Comparison of ENCODE assay signal across 1 cellular context in the genomic region with DNA sequence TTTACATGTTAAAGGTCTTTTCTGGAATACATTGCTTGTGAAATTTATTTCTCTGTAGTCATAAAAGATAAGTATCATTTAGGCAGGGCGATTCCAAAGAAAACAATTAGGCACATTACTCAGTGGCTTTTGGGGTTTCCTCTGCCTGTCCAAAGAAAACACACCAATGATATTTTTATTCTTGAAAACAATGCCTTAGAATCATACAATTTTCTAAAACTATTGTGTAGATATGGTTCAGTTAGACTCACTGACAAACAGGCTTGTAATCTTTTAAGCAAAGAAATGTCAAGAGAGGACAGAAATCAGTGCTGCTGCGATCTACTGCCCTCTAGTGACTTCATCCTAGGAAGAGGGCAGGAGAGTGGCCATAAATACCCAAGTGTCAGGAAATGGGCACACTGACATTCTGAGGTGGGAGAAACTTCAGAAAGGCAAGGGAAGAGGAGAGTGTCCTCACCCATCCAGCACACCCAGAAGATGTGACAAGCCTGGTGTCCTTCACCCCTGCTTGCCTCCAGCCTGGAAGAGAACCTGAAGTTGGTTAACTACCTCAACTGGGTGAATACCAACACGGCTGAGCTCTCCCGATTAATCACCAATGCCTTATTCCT.
TF ChIP-seq lines count a peak whose summit lies in the region.

No MANE protein-coding gene starts in this region.

TF ChIP-seq in GM23338, 12 proteins besides CTCF, POLR2A, EP300 and RAD21 (continued from another document):
- TF ChIP-seq, protein P1, sequence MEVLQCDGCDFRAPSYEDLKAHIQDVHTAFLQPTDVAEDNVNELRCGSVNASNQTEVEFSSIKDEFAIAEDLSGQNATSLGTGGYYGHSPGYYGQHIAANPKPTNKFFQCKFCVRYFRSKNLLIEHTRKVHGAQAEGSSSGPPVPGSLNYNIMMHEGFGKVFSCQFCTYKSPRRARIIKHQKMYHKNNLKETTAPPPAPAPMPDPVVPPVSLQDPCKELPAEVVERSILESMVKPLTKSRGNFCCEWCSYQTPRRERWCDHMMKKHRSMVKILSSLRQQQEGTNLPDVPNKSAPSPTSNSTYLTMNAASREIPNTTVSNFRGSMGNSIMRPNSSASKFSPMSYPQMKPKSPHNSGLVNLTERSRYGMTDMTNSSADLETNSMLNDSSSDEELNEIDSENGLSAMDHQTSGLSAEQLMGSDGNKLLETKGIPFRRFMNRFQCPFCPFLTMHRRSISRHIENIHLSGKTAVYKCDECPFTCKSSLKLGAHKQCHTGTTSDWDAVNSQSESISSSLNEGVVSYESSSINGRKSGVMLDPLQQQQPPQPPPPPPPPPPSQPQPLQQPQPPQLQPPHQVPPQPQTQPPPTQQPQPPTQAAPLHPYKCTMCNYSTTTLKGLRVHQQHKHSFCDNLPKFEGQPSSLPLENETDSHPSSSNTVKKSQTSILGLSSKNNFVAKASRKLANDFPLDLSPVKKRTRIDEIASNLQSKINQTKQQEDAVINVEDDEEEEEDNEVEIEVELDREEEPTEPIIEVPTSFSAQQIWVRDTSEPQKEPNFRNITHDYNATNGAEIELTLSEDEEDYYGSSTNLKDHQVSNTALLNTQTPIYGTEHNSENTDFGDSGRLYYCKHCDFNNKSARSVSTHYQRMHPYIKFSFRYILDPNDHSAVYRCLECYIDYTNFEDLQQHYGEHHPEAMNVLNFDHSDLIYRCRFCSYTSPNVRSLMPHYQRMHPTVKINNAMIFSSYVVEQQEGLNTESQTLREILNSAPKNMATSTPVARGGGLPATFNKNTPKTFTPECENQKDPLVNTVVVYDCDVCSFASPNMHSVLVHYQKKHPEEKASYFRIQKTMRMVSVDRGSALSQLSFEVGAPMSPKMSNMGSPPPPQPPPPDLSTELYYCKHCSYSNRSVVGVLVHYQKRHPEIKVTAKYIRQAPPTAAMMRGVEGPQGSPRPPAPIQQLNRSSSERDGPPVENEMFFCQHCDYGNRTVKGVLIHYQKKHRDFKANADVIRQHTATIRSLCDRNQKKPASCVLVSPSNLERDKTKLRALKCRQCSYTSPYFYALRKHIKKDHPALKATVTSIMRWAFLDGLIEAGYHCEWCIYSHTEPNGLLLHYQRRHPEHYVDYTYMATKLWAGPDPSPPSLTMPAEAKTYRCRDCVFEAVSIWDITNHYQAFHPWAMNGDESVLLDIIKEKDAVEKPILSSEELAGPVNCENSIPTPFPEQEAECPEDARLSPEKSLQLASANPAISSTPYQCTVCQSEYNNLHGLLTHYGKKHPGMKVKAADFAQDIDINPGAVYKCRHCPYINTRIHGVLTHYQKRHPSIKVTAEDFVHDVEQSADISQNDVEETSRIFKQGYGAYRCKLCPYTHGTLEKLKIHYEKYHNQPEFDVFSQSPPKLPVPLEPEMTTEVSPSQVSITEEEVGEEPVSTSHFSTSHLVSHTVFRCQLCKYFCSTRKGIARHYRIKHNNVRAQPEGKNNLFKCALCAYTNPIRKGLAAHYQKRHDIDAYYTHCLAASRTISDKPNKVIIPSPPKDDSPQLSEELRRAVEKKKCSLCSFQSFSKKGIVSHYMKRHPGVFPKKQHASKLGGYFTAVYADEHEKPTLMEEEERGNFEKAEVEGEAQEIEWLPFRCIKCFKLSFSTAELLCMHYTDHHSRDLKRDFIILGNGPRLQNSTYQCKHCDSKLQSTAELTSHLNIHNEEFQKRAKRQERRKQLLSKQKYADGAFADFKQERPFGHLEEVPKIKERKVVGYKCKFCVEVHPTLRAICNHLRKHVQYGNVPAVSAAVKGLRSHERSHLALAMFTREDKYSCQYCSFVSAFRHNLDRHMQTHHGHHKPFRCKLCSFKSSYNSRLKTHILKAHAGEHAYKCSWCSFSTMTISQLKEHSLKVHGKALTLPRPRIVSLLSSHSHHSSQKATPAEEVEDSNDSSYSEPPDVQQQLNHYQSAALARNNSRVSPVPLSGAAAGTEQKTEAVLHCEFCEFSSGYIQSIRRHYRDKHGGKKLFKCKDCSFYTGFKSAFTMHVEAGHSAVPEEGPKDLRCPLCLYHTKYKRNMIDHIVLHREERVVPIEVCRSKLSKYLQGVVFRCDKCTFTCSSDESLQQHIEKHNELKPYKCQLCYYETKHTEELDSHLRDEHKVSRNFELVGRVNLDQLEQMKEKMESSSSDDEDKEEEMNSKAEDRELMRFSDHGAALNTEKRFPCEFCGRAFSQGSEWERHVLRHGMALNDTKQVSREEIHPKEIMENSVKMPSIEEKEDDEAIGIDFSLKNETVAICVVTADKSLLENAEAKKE (CRISPR knock-in tag; IDR thresholded peaks at IDR 0.05), result no peak
- no peak for TF ChIP-seq EZH2phosphoT487 (IDR thresholded peaks at IDR 0.05; ENCODE audit: unreplicated experiment)
- TF ChIP-seq EZH2 (IDR thresholded peaks at IDR 0.05; ENCODE audit: low read depth, unreplicated experiment), result no peak
- TF ChIP-seq JUNB (IDR thresholded peaks at IDR 0.05; ENCODE audit: unreplicated experiment), result no peak
- TF ChIP-seq, protein P2, sequence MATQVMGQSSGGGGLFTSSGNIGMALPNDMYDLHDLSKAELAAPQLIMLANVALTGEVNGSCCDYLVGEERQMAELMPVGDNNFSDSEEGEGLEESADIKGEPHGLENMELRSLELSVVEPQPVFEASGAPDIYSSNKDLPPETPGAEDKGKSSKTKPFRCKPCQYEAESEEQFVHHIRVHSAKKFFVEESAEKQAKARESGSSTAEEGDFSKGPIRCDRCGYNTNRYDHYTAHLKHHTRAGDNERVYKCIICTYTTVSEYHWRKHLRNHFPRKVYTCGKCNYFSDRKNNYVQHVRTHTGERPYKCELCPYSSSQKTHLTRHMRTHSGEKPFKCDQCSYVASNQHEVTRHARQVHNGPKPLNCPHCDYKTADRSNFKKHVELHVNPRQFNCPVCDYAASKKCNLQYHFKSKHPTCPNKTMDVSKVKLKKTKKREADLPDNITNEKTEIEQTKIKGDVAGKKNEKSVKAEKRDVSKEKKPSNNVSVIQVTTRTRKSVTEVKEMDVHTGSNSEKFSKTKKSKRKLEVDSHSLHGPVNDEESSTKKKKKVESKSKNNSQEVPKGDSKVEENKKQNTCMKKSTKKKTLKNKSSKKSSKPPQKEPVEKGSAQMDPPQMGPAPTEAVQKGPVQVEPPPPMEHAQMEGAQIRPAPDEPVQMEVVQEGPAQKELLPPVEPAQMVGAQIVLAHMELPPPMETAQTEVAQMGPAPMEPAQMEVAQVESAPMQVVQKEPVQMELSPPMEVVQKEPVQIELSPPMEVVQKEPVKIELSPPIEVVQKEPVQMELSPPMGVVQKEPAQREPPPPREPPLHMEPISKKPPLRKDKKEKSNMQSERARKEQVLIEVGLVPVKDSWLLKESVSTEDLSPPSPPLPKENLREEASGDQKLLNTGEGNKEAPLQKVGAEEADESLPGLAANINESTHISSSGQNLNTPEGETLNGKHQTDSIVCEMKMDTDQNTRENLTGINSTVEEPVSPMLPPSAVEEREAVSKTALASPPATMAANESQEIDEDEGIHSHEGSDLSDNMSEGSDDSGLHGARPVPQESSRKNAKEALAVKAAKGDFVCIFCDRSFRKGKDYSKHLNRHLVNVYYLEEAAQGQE (IDR thresholded peaks at IDR 0.05; ENCODE audit: unreplicated experiment), result no peak
- TF ChIP-seq CREB1 (CRISPR knock-in tag; IDR thresholded peaks at IDR 0.05; ENCODE audit: low read depth), result no peak
- TF ChIP-seq ZNF331 (CRISPR knock-in tag; IDR thresholded peaks at IDR 0.05; ENCODE audit: low read depth), result no peak
- TF ChIP-seq, protein P3, sequence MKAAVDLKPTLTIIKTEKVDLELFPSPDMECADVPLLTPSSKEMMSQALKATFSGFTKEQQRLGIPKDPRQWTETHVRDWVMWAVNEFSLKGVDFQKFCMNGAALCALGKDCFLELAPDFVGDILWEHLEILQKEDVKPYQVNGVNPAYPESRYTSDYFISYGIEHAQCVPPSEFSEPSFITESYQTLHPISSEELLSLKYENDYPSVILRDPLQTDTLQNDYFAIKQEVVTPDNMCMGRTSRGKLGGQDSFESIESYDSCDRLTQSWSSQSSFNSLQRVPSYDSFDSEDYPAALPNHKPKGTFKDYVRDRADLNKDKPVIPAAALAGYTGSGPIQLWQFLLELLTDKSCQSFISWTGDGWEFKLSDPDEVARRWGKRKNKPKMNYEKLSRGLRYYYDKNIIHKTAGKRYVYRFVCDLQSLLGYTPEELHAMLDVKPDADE (IDR thresholded peaks at IDR 0.05), result no peak
- no peak for TF ChIP-seq NANOG (IDR thresholded peaks at IDR 0.05; ENCODE audit: borderline replicate concordance)
- no peak for TF ChIP-seq POLR2AphosphoS5 (IDR thresholded peaks at IDR 0.05; ENCODE audit: low read depth)
TF ChIP-seq in GM23338: peak in this region for 0.
